31 cellular contexts compared by ENCODE assay signal in genomic region chr1:109361114-109361513, GRCh38. TPM values are rescaled to one million over a fixed set of nuclear protein-coding genes. Genes with fewer than 3 reads are reported as not detected.
DNase-seq lines count a peak whose midpoint lies in the region; ATAC-seq, FAIRE-seq and TF ChIP-seq lines count a peak whose summit lies in the region.
"Had no signal": no experiment of that assay in that cellular context is flagged by ENCODE, and none has a peak within 500 bp of the region (broad histone marks: within the 10 kb centered on the region; RNA-seq: fewer than 3 reads in every experiment).

No MANE protein-coding gene starts in this region.

- WGBS in psoas muscle, 3 donors: 82 to 89% (median 85%) methylated on average over 2 of the region's 2 CpGs
- 93 to 94% methylated on average over 2 of the region's 2 CpGs for WGBS in pancreas, 2 donors

- H3K9me3 ChIP-seq in ascending aorta: no peaks in the 10 kb centered on the region
- no peaks in the 10 kb centered on the region for H3K9me3 ChIP-seq in psoas muscle
- H3K9me3 ChIP-seq in pancreas: no peaks in the 10 kb centered on the region
- H3K9me3 ChIP-seq: ovary, upper lobe of right lung had no signal

- DNase-seq in stimulated activated naive CD8-positive, alpha-beta T cell treated with anti-CD3 and anti-CD28 coated beads, Interleukin-15, amount 100 ng/mL, for 72 hours: no peak
- DNase-seq in ascending aorta (ENCODE audit: low spot score in 2 of 2) (no peak), psoas muscle (no peak), pancreas (no peak)
- DNase-seq in activated CD4-positive, alpha-beta T cell treated with anti-CD3 and anti-CD28 coated beads for 4 hours: no peak
- DNase-seq: activated CD8-positive, alpha-beta memory T cell treated with anti-CD3 and anti-CD28 coated beads, Interleukin-2, amount 50 U/mL, for 48 hours; activated CD8-positive, alpha-beta T cell treated with anti-CD3 and anti-CD28 coated beads for 36 hours; activated naive CD4-positive, alpha-beta T cell treated with anti-CD3 and anti-CD28 coated beads, Interleukin-2, amount 10 ng/mL, durations not matched to agents 7 days and 5 days; amniotic stem cell; CD4-positive, alpha-beta T cell; effector memory CD4-positive, alpha-beta T cell; immature natural killer cell; NCI-H1417 treated with DMSO at 0.1 percent for 48 hours; nephron progenitor cell; ovary; SHP77 treated with DMSO at 0.1 percent for 48 hours; stimulated activated CD4-positive, alpha-beta T cell treated with anti-CD3 and anti-CD28 coated beads, Interleukin-1b, Interleukin-23, amount 100 ng/mL, for 48 hours; upper lobe of right lung had no signal

- FAIRE-seq in pancreas (lab: Jason Lieb, UNC): no peak
- FAIRE-seq: A204.1, D721Med, RCC 7860 had no signal

- TF ChIP-seq CTCF in ascending aorta (IDR thresholded peaks at IDR 0.05) (no peak), psoas muscle (IDR thresholded peaks at IDR 0.05) (no peak), pancreas (IDR thresholded peaks at IDR 0.05) (no peak)

- H3K4me1 ChIP-seq in ascending aorta (peaks cover 10 to 47% of the 10 kb centered on the region in 2 donors), psoas muscle (peaks cover 47% of the 10 kb centered on the region), pancreas (no peaks in the 10 kb centered on the region)
- H3K4me1 ChIP-seq: upper lobe of right lung had no signal

- H3K27me3 ChIP-seq in ascending aorta (no peaks in the 10 kb centered on the region), psoas muscle (ENCODE audit: insufficient read depth in 3 of 3, low read length in 2 of 3) (no peaks in the 10 kb centered on the region), pancreas (no peaks in the 10 kb centered on the region)
- H3K27me3 ChIP-seq: ovary, upper lobe of right lung had no signal

- intact Hi-C loops in ascending aorta (cut with DNase I): no loop called here
- intact Hi-C loops in psoas muscle (cut with DNase I): loop anchor here in 1 of 2 donors (5.0 kb wide), 1 partner anchor 36 kb away; the partner anchor contains the start of gene SORT1
- intact Hi-C loops in pancreas (cut with DNase I): no loop called here

- H3K27ac ChIP-seq in ascending aorta (peak overlapping the region; percentile 19 to 65), psoas muscle (peak overlapping the region; percentile 12), pancreas (no peak overlapping the region)
- H3K27ac ChIP-seq: epithelial cell of prostate, ovary, upper lobe of right lung had no signal

- H3K36me3 ChIP-seq in ascending aorta: peaks cover 11 to 20% of the 10 kb centered on the region in 2 donors
- H3K36me3 ChIP-seq in psoas muscle (ENCODE audit: insufficient read depth in 1 of 2, low read depth in 1 of 2): peaks cover 4 to 34% of the 10 kb centered on the region in 2 donors
- H3K36me3 ChIP-seq in pancreas: no peaks in the 10 kb centered on the region
- H3K36me3 ChIP-seq: ovary had no signal

- H3K36me3 Mint-ChIP-seq in stimulated activated naive CD8-positive, alpha-beta T cell treated with anti-CD3 and anti-CD28 coated beads, Interleukin-15, Interleukin-2, amounts not matched to agents 100 ng/mL and 50 ng/mL, for 24 hours (ENCODE audit: low read depth): no peaks in the 10 kb centered on the region
- H3K36me3 Mint-ChIP-seq: activated naive CD4-positive, alpha-beta T cell treated with anti-CD3 and anti-CD28 coated beads, Interleukin-2, amount 10 ng/mL, durations not matched to agents 7 days and 5 days; immature natural killer cell; memory B cell had no signal

- H3K27me3 Mint-ChIP-seq in stimulated activated naive CD8-positive, alpha-beta T cell treated with anti-CD3 and anti-CD28 coated beads, Interleukin-15, Interleukin-2, amounts not matched to agents 100 ng/mL and 50 ng/mL, for 24 hours: peaks cover 6% of the 10 kb centered on the region
- H3K27me3 Mint-ChIP-seq in stimulated activated naive CD8-positive, alpha-beta T cell treated with anti-CD3 and anti-CD28 coated beads, Interleukin-15, amount 100 ng/mL, for 72 hours: peaks cover 12% of the 10 kb centered on the region

- peak overlapping the region; percentile 17 for H3K27ac Mint-ChIP-seq in stimulated activated naive CD8-positive, alpha-beta T cell treated with anti-CD3 and anti-CD28 coated beads, Interleukin-15, Interleukin-2, amounts not matched to agents 100 ng/mL and 50 ng/mL, for 24 hours
- H3K27ac Mint-ChIP-seq in stimulated activated naive CD8-positive, alpha-beta T cell treated with anti-CD3 and anti-CD28 coated beads, Interleukin-15, amount 100 ng/mL, for 72 hours: no peak overlapping the region
- H3K27ac Mint-ChIP-seq: activated CD8-positive, alpha-beta T cell treated with anti-CD3 and anti-CD28 coated beads for 36 hours; activated naive CD4-positive, alpha-beta T cell treated with anti-CD3 and anti-CD28 coated beads, Interleukin-2, amount 10 ng/mL, durations not matched to agents 7 days and 5 days; CD4-positive, alpha-beta T cell; immature natural killer cell; memory B cell; nephron progenitor cell had no signal

- no peak overlapping the region for H3K4me3 ChIP-seq in ascending aorta
- H3K4me3 ChIP-seq in psoas muscle: no peak overlapping the region
- H3K4me3 ChIP-seq in pancreas: no peak overlapping the region
- H3K4me3 ChIP-seq: ovary, upper lobe of right lung had no signal

- ATAC-seq in stimulated activated naive CD8-positive, alpha-beta T cell treated with anti-CD3 and anti-CD28 coated beads, Interleukin-15, amount 100 ng/mL, for 72 hours: no peak
- ATAC-seq in psoas muscle (no peak), GM18867 (IDR thresholded peaks at IDR 0.05; ENCODE audit: unreplicated experiment) (no peak), pancreas (no peak), HG02852 (IDR thresholded peaks at IDR 0.05; ENCODE audit: unreplicated experiment) (no peak)
- ATAC-seq: activated CD8-positive, alpha-beta T cell treated with anti-CD3 and anti-CD28 coated beads for 36 hours; upper lobe of right lung had no signal

- H3K4me3 Mint-ChIP-seq in stimulated activated naive CD8-positive, alpha-beta T cell treated with anti-CD3 and anti-CD28 coated beads, Interleukin-15, Interleukin-2, amounts not matched to agents 100 ng/mL and 50 ng/mL, for 24 hours: no peak overlapping the region
- no peak overlapping the region for H3K4me3 Mint-ChIP-seq in stimulated activated naive CD8-positive, alpha-beta T cell treated with anti-CD3 and anti-CD28 coated beads, Interleukin-15, amount 100 ng/mL, for 72 hours
- H3K4me3 Mint-ChIP-seq: activated CD8-positive, alpha-beta T cell treated with anti-CD3 and anti-CD28 coated beads for 36 hours; activated naive CD4-positive, alpha-beta T cell treated with anti-CD3 and anti-CD28 coated beads, Interleukin-2, amount 10 ng/mL, durations not matched to agents 7 days and 5 days; CD4-positive, alpha-beta T cell; immature natural killer cell; memory B cell; nephron progenitor cell had no signal

- H3K4me1 Mint-ChIP-seq in stimulated activated naive CD8-positive, alpha-beta T cell treated with anti-CD3 and anti-CD28 coated beads, Interleukin-15, Interleukin-2, amounts not matched to agents 100 ng/mL and 50 ng/mL, for 24 hours (ENCODE audit: low read depth): no peaks in the 10 kb centered on the region
- no peaks in the 10 kb centered on the region for H3K4me1 Mint-ChIP-seq in stimulated activated naive CD8-positive, alpha-beta T cell treated with anti-CD3 and anti-CD28 coated beads, Interleukin-15, amount 100 ng/mL, for 72 hours
- H3K4me1 Mint-ChIP-seq: activated naive CD4-positive, alpha-beta T cell treated with anti-CD3 and anti-CD28 coated beads, Interleukin-2, amount 10 ng/mL, durations not matched to agents 7 days and 5 days; immature natural killer cell had no signal

- no peaks in the 10 kb centered on the region for H3K9me3 Mint-ChIP-seq in stimulated activated naive CD8-positive, alpha-beta T cell treated with anti-CD3 and anti-CD28 coated beads, Interleukin-15, Interleukin-2, amounts not matched to agents 100 ng/mL and 50 ng/mL, for 24 hours
- no peaks in the 10 kb centered on the region for H3K9me3 Mint-ChIP-seq in stimulated activated naive CD8-positive, alpha-beta T cell treated with anti-CD3 and anti-CD28 coated beads, Interleukin-15, amount 100 ng/mL, for 72 hours
- H3K9me3 Mint-ChIP-seq: activated CD8-positive, alpha-beta T cell treated with anti-CD3 and anti-CD28 coated beads for 36 hours; activated naive CD4-positive, alpha-beta T cell treated with anti-CD3 and anti-CD28 coated beads, Interleukin-2, amount 10 ng/mL, durations not matched to agents 7 days and 5 days; CD4-positive, alpha-beta T cell; immature natural killer cell; memory B cell; nephron progenitor cell had no signal

RNA-seq across cellular contexts. Expression of gene SORT1, which starts 36.6 kb away (rescaled TPM):
- total RNA-seq in ascending aorta (111 TPM), psoas muscle (100 to 1,000 TPM; 123 to 363 (median 207) TPM), pancreas (10 to 100 TPM; 22.9 to 60.7 (median 30.7) TPM)
- polyA plus RNA-seq in psoas muscle (100 to 1,000 TPM in 1 of 3 donors, 10 to 100 TPM in 2; 15.8 to 131 (median 81.9) TPM), pancreas (10 to 100 TPM; 10.4 to 14.9 TPM)

RNA-seq across cellular contexts. Expression of gene MYBPHL, which starts 54.3 kb away (rescaled TPM):
- total RNA-seq in ascending aorta (not detected), psoas muscle (1 to 10 TPM in 2 of 4 donors, under 1 TPM in 2; 0.57 to 2.2 (median 1.3) TPM), pancreas (under 1 TPM in 2 of 6 donors, not detected in 4; 0.26 to 0.28 TPM)
- polyA plus RNA-seq in psoas muscle (under 1 TPM in 2 of 3 donors, not detected in 1; 0.17 to 0.55 TPM), pancreas (1 to 10 TPM in 1 of 2 donors, under 1 TPM in 1; 0.27 to 1.1 TPM)
- total RNA-seq: activated CD8-positive, alpha-beta T cell treated with anti-CD3 and anti-CD28 coated beads for 36 hours; CD4-positive, alpha-beta T cell; Daoy; glomerular endothelial cell; HT-29; M059J; T-helper 2 cell treated with Interferon-gamma antibody and Interleukin-4, amounts not matched to agents 100 ng/mL and 5 ng/mL, for 36 hours had no signal
- polyA plus RNA-seq: immature natural killer cell, ovary had no signal

Comparison
In these comparisons a context has a peak if more than half of its experiments do, and no peak if none do; other contexts are left out.
1. H3K27ac ChIP-seq: peak in ascending aorta (2 of 2) and psoas muscle (single experiment); none in pancreas (0 of 4).